Comparison of ENCODE assay signal across 9 cellular contexts in the genomic region with DNA sequence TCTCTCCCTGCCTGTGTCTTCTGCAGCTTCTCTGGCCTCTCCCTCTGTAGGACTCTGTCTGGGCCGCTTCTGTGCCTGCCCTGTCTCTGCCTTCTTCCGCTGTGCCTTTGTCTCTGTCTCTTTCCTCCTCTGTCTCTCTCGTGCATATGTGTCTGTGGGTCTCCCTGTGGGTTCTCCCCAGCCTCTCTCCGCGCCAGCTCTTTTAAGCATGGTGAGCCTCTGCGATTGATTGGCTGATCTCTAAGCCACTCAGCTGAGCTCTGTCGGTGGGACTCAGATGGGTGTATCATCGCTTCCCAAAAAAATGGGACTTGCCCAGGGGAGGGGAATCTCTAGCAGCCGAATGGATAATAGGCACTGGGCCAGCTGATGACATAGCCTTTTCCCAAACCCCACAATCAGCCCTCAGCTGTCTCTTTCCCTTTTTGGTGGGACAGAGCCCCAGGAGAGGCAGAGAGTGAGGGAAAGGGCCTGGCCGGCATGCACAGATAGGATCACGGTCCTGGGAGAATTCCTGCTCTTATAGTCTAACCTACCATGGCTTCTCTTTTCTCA. TPM values are rescaled to one million over a fixed set of nuclear protein-coding genes. Genes with fewer than 3 reads are reported as not detected.
DNase-seq lines count a peak whose midpoint lies in the region; ATAC-seq and TF ChIP-seq lines count a peak whose summit lies in the region.
"Had no signal": no experiment of that assay in that cellular context is flagged by ENCODE, and none has a peak within 500 bp of the region (broad histone marks: within the 10 kb centered on the region; RNA-seq: fewer than 3 reads in every experiment).

A gene with protein sequence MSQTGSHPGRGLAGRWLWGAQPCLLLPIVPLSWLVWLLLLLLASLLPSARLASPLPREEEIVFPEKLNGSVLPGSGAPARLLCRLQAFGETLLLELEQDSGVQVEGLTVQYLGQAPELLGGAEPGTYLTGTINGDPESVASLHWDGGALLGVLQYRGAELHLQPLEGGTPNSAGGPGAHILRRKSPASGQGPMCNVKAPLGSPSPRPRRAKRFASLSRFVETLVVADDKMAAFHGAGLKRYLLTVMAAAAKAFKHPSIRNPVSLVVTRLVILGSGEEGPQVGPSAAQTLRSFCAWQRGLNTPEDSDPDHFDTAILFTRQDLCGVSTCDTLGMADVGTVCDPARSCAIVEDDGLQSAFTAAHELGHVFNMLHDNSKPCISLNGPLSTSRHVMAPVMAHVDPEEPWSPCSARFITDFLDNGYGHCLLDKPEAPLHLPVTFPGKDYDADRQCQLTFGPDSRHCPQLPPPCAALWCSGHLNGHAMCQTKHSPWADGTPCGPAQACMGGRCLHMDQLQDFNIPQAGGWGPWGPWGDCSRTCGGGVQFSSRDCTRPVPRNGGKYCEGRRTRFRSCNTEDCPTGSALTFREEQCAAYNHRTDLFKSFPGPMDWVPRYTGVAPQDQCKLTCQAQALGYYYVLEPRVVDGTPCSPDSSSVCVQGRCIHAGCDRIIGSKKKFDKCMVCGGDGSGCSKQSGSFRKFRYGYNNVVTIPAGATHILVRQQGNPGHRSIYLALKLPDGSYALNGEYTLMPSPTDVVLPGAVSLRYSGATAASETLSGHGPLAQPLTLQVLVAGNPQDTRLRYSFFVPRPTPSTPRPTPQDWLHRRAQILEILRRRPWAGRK (minus strand): TSS at position 178 of the 555 bp plus-strand sequence. CDS start 427 bp downstream, outside the sequence.

- H3K27me3 ChIP-seq in Karpas-422 (ENCODE audit: low read length): no peaks in the 10 kb centered on the region

- no peak within 1 kb of the TSS for H2AFZ ChIP-seq in Karpas-422 (ENCODE audit: low read length)

- H3K27ac Mint-ChIP-seq in activated T-helper 2 cell treated with anti-CD3 and anti-CD28 coated beads, Interferon-gamma antibody, Interleukin-2, Interleukin-4, amounts not matched to agents 10 μg/mL and 5 μg/mL and 100 μg/mL, durations not matched to agents 14 hours and 24 hours and 36 hours: peak within 1 kb of the TSS; percentile 43
- peak within 1 kb of the TSS; percentile 47 for H3K27ac Mint-ChIP-seq in progenitor cell of endocrine pancreas

- peaks cover 30% of the 10 kb centered on the region for H3K4me1 Mint-ChIP-seq in activated T-helper 2 cell treated with anti-CD3 and anti-CD28 coated beads, Interferon-gamma antibody, Interleukin-2, Interleukin-4, amounts not matched to agents 10 μg/mL and 5 μg/mL and 100 μg/mL, durations not matched to agents 14 hours and 24 hours and 36 hours (ENCODE audit: low read depth)
- H3K4me1 Mint-ChIP-seq in progenitor cell of endocrine pancreas (ENCODE audit: low read depth): peaks cover 13% of the 10 kb centered on the region

- no peak within 1 kb of the TSS for H3K27ac ChIP-seq in Karpas-422 (ENCODE audit: low read length)
- H3K27ac ChIP-seq: HL-60 had no signal

- no peak within 1 kb of the TSS for H3K4me3 ChIP-seq in Karpas-422 (ENCODE audit: low read length)

- intact Hi-C loops in activated T-helper 2 cell treated with anti-CD3 and anti-CD28 coated beads, Interferon-gamma antibody, Interleukin-2, Interleukin-4, amounts not matched to agents 10 μg/mL and 5 μg/mL and 100 μg/mL, durations not matched to agents 14 hours and 24 hours and 36 hours (cut with micrococcal nuclease): no loop called here
- intact Hi-C loops in cardiac septum (cut with DNase I): loop anchor here (5.0 kb wide), 1 partner anchor 528 kb away; no protein-coding TSS in a partner anchor

- H3K36me3 Mint-ChIP-seq in activated T-helper 2 cell treated with anti-CD3 and anti-CD28 coated beads, Interferon-gamma antibody, Interleukin-2, Interleukin-4, amounts not matched to agents 10 μg/mL and 5 μg/mL and 100 μg/mL, durations not matched to agents 14 hours and 24 hours and 36 hours (ENCODE audit: low read depth): peaks cover 14% of the 10 kb centered on the region
- no peaks in the 10 kb centered on the region for H3K36me3 Mint-ChIP-seq in progenitor cell of endocrine pancreas (ENCODE audit: insufficient read depth)

- no peaks in the 10 kb centered on the region for H3K9me3 Mint-ChIP-seq in activated T-helper 2 cell treated with anti-CD3 and anti-CD28 coated beads, Interferon-gamma antibody, Interleukin-2, Interleukin-4, amounts not matched to agents 10 μg/mL and 5 μg/mL and 100 μg/mL, durations not matched to agents 14 hours and 24 hours and 36 hours
- H3K9me3 Mint-ChIP-seq in progenitor cell of endocrine pancreas (ENCODE audit: low read depth): no peaks in the 10 kb centered on the region

- H3K79me2 ChIP-seq in Karpas-422 (ENCODE audit: low read length): peaks cover 16% of the 10 kb centered on the region

- H3K4me1 ChIP-seq in ES-I3 (ENCODE audit: insufficient read depth, low read length): peaks cover 23% of the 10 kb centered on the region
- H3K4me1 ChIP-seq in Karpas-422 (ENCODE audit: low read length): peaks cover 35% of the 10 kb centered on the region

- DNase-seq in activated T-helper 2 cell treated with anti-CD3 and anti-CD28 coated beads, Interferon-gamma antibody, Interleukin-2, Interleukin-4, amounts not matched to agents 10 μg/mL and 5 μg/mL and 100 μg/mL, durations not matched to agents 14 hours and 24 hours and 36 hours (ENCODE audit: low spot score): no peak
- DNase-seq in cardiac septum (ENCODE audit: low spot score) (no peak), progenitor cell of endocrine pancreas (ENCODE audit: low spot score, unreplicated experiment) (no peak), NCI-H146 treated with DMSO at 0.1 percent for 48 hours (lab: John Stamatoyannopoulos, UW; ENCODE audit: unreplicated experiment) (no peak), SIG-M5 treated with dmso at 0.1 percent for 504 hours (lab: John Stamatoyannopoulos, UW; ENCODE audit: unreplicated experiment) (no peak), Karpas-422 (no peak)

- peaks cover 4% of the 10 kb centered on the region for H3K36me3 ChIP-seq in ES-I3 (ENCODE audit: insufficient read depth, low read length)
- peaks cover 3% of the 10 kb centered on the region; the same call in 1 of the 2 replicates for H3K36me3 ChIP-seq in Karpas-422 (ENCODE audit: insufficient read depth, low read length)

- no peaks in the 10 kb centered on the region for H3K9me3 ChIP-seq in ES-I3 (ENCODE audit: control insufficient read depth, insufficient read depth, low read length)
- H3K9me3 ChIP-seq in Karpas-422 (ENCODE audit: low read length): no peaks in the 10 kb centered on the region

- H4K20me1 ChIP-seq in Karpas-422 (ENCODE audit: insufficient read depth, low read depth, low read length): no peaks in the 10 kb centered on the region

- no peaks in the 10 kb centered on the region for H3K27me3 Mint-ChIP-seq in activated T-helper 2 cell treated with anti-CD3 and anti-CD28 coated beads, Interferon-gamma antibody, Interleukin-2, Interleukin-4, amounts not matched to agents 10 μg/mL and 5 μg/mL and 100 μg/mL, durations not matched to agents 14 hours and 24 hours and 36 hours (ENCODE audit: low read depth)
- peaks cover 3% of the 10 kb centered on the region for H3K27me3 Mint-ChIP-seq in progenitor cell of endocrine pancreas

- H3K9me2 ChIP-seq in Karpas-422 (replicated peaks; ENCODE audit: insufficient read depth, low read length): no peaks in the 10 kb centered on the region

- no peak within 1 kb of the TSS for H3K4me2 ChIP-seq in Karpas-422 (ENCODE audit: low read depth, low read length, poor library complexity, severe bottlenecking)

- no peak for TF ChIP-seq CTCF in progenitor cell of endocrine pancreas (IDR thresholded peaks at IDR 0.05; ENCODE audit: unreplicated experiment)

- no peak within 1 kb of the TSS for H3K4me3 Mint-ChIP-seq in activated T-helper 2 cell treated with anti-CD3 and anti-CD28 coated beads, Interferon-gamma antibody, Interleukin-2, Interleukin-4, amounts not matched to agents 10 μg/mL and 5 μg/mL and 100 μg/mL, durations not matched to agents 14 hours and 24 hours and 36 hours (ENCODE audit: low read depth)
- no peak within 1 kb of the TSS for H3K4me3 Mint-ChIP-seq in progenitor cell of endocrine pancreas (ENCODE audit: low read depth)

- H3K9ac ChIP-seq in ES-I3 (ENCODE audit: low read depth, low read length): peak within 1 kb of the TSS; percentile 97
- H3K9ac ChIP-seq in Karpas-422 (ENCODE audit: low read length): no peak within 1 kb of the TSS

- no peak for ATAC-seq in GM18868 (IDR thresholded peaks at IDR 0.05; ENCODE audit: unreplicated experiment)

RNA-seq across cellular contexts. Expression of the gene that starts here (rescaled TPM):
- total RNA-seq in activated T-helper 2 cell treated with anti-CD3 and anti-CD28 coated beads, Interferon-gamma antibody, Interleukin-2, Interleukin-4, amounts not matched to agents 10 μg/mL and 5 μg/mL and 100 μg/mL, durations not matched to agents 14 hours and 24 hours and 36 hours: 0.05 and 0.09 TPM in 2 replicates
- total RNA-seq in cardiac septum (24.0 TPM), progenitor cell of endocrine pancreas (0.22 and 0.24 TPM in 2 replicates)
- 0.15 TPM in 1 of 2 replicates, not detected in the other for total RNA-seq in Karpas-422 (2014; rRNA removed; shearing (Covaris generic); ENCODE audit: low replicate concordance)

Comparison
In these comparisons a context has a peak if more than half of its experiments do, and no peak if none do; other contexts are left out.
1. RNA of the gene that starts here (total RNA-seq): 24.0 TPM in cardiac septum (single experiment); 0.22 to 0.24 TPM in progenitor cell of endocrine pancreas, 0.15 TPM in Karpas-422 and 0.05 to 0.09 TPM in activated T-helper 2 cell treated with anti-CD3 and anti-CD28 coated beads, Interferon-gamma antibody, Interleukin-2, Interleukin-4, amounts not matched to agents 10 μg/mL and 5 μg/mL and 100 μg/mL, durations not matched to agents 14 hours and 24 hours and 36 hours; every median in the first group is over 10 times any median in the second.